In genomic region chr4:53481586-53481985, GRCh38 we compare ENCODE assay signal across 24 cellular contexts.
A peak's percentile ranks its signal among the peaks of the same experiment; 100 is the strongest.
DNase-seq lines count a peak whose midpoint lies in the region; FAIRE-seq and TF ChIP-seq lines count a peak whose summit lies in the region.
"Had no signal": no experiment of that assay in that cellular context is flagged by ENCODE, and none has a peak within 500 bp of the region (broad histone marks: within the 10 kb centered on the region; RNA-seq: fewer than 3 reads in every experiment).

No MANE protein-coding gene starts in this region.

- no peak overlapping the region for H3K23ac ChIP-seq in mesenchymal stem cell (ENCODE audit: low read length in 2 of 2)

- peak overlapping the region in 1 of 2 experiments; percentile 30 for H3K14ac ChIP-seq in mesenchymal stem cell (ENCODE audit: low read length in 2 of 2)

- FAIRE-seq in kidney (lab: Jason Lieb, UNC): no peak
- FAIRE-seq: A204.1, GM12878, GM12892, GM18507 had no signal

- H4K91ac ChIP-seq in mesenchymal stem cell (ENCODE audit: low read length): peak overlapping the region; percentile 34

- intact Hi-C loops in kidney (cut with DNase I): no loop called here

- H3K9me3 ChIP-seq in kidney (ENCODE audit: control insufficient read depth in 1 of 2, low read length in 2 of 2): no peaks in the 10 kb centered on the region
- no peaks in the 10 kb centered on the region for H3K9me3 ChIP-seq in mesenchymal stem cell (ENCODE audit: control insufficient read depth, low read length)
- H3K9me3 ChIP-seq: BE2C, BLaER1 had no signal

- no peak overlapping the region for H3K18ac ChIP-seq in mesenchymal stem cell (ENCODE audit: low read depth in 1 of 2, low read length in 2 of 2)

- H3K9ac ChIP-seq in kidney (ENCODE audit: low read length in 2 of 2): no peak overlapping the region
- no peak overlapping the region for H3K9ac ChIP-seq in mesenchymal stem cell (ENCODE audit: low read length)
- H3K9ac ChIP-seq: BLaER1 had no signal

- H3K27me3 ChIP-seq in mesenchymal stem cell (ENCODE audit: control insufficient read depth in 1 of 2, insufficient read depth in 1 of 2, low read length in 2 of 2): peaks cover 0 to 6% of the 10 kb centered on the region in 2 experiments
- H3K27me3 ChIP-seq: BE2C, BLaER1 had no signal

- TF ChIP-seq CTCF in kidney (IDR thresholded peaks at IDR 0.05; ENCODE audit: borderline replicate concordance, extremely low read depth, insufficient read depth): no peak

- no peak overlapping the region for H2BK15ac ChIP-seq in mesenchymal stem cell (ENCODE audit: low read depth, poor library complexity, severe bottlenecking)

- 96% methylated on average over 8 of the region's 8 CpGs for WGBS in mesenchymal stem cell

- no peaks in the 10 kb centered on the region for H3K4me1 ChIP-seq in kidney (ENCODE audit: control insufficient read depth in 1 of 2, insufficient read depth in 1 of 2, low read depth in 1 of 2, low read length in 2 of 2)
- H3K4me1 ChIP-seq in mesenchymal stem cell (ENCODE audit: control insufficient read depth, insufficient read depth, low read depth, low read length): peaks cover 1% of the 10 kb centered on the region
- H3K4me1 ChIP-seq: BE2C, BLaER1 had no signal

- H3K27ac ChIP-seq in kidney (ENCODE audit: low read depth in 2 of 2, low read length in 2 of 2) (no peak overlapping the region), mesenchymal stem cell (ENCODE audit: low read length, poor library complexity, severe bottlenecking) (no peak overlapping the region)
- H3K27ac ChIP-seq: BLaER1 had no signal

- H3K4me2 ChIP-seq in mesenchymal stem cell (ENCODE audit: low read length, poor library complexity, severe bottlenecking): no peak overlapping the region
- H3K4me2 ChIP-seq: BLaER1 had no signal

- no peak overlapping the region for H4K8ac ChIP-seq in mesenchymal stem cell (ENCODE audit: low read length)

- no peak overlapping the region for H2AFZ ChIP-seq in mesenchymal stem cell (ENCODE audit: low read depth, low read length)

- no peak overlapping the region for H2BK5ac ChIP-seq in mesenchymal stem cell (ENCODE audit: low read depth, low read length, poor library complexity, severe bottlenecking)

- no peaks in the 10 kb centered on the region for H3K79me1 ChIP-seq in mesenchymal stem cell (replicated peaks; ENCODE audit: low read length, poor library complexity, severe bottlenecking)

- no peak overlapping the region for H3K4ac ChIP-seq in mesenchymal stem cell (ENCODE audit: low read depth in 1 of 2, low read length in 2 of 2)

- no peak overlapping the region for H2BK120ac ChIP-seq in mesenchymal stem cell (ENCODE audit: low read depth, low read length)

- peak overlapping the region in 1 of 2 experiments; percentile 79 for H2BK12ac ChIP-seq in mesenchymal stem cell (ENCODE audit: low read length in 2 of 2)

- no peak overlapping the region for H3K4me3 ChIP-seq in kidney (ENCODE audit: low read length in 2 of 2)
- no peak overlapping the region for H3K4me3 ChIP-seq in mesenchymal stem cell (ENCODE audit: insufficient read depth in 1 of 2, low read depth in 1 of 2, low read length in 2 of 2)
- H3K4me3 ChIP-seq: BLaER1, GM12878 had no signal

- DNase-seq in kidney (peak; percentile 49), mesenchymal stem cell (no peak), HT-29 (ENCODE audit: low spot score) (no peak), HuH-7.5 (ENCODE audit: low spot score) (no peak), midbrain (lab: John Stamatoyannopoulos, UW) (no peak)
- DNase-seq: 8988T; ACHN; BE2C; C1 segment of cervical spinal cord; CD4-positive, alpha-beta memory T cell; CD4-positive, CD25-positive, alpha-beta regulatory T cell; CD8-positive, alpha-beta memory T cell; DMS 273 treated with DMSO at 0.1 percent for 48 hours; DMS153; DMS53; DMS79; DND-41; EL; GDM1 had no signal

- H2AK5ac ChIP-seq in mesenchymal stem cell (ENCODE audit: low read length, severe bottlenecking): no peak overlapping the region

- H3K36me3 ChIP-seq in kidney (ENCODE audit: control insufficient read depth in 1 of 2, insufficient read depth in 2 of 2, low read length in 2 of 2) (no peaks in the 10 kb centered on the region), mesenchymal stem cell (ENCODE audit: control insufficient read depth in 1 of 2, insufficient read depth in 2 of 2, low read depth in 1 of 2, low read length in 2 of 2) (no peaks in the 10 kb centered on the region)
- H3K36me3 ChIP-seq: BE2C, BLaER1 had no signal
